26 cellular contexts compared by ENCODE assay signal in genomic region chr17:1843947-1844346, GRCh38.
"Had no signal": no experiment of that assay in that cellular context is flagged by ENCODE, and none has a peak within 500 bp of the region (broad histone marks: within the 10 kb centered on the region; RNA-seq: fewer than 3 reads in every experiment).

No MANE protein-coding gene starts in this region.

- H3K9me3 Mint-ChIP-seq: activated naive CD4-positive, alpha-beta T cell treated with anti-CD3 and anti-CD28 coated beads, Interleukin-2, amount 50 U/mL, for 24 hours; WTC11 had no signal

- H3K9me3 ChIP-seq: SJCRH30 had no signal

- H3K4me1 ChIP-seq: SJCRH30 had no signal

- H3K27me3 Mint-ChIP-seq: activated naive CD4-positive, alpha-beta T cell treated with anti-CD3 and anti-CD28 coated beads, Interleukin-2, amount 50 U/mL, for 24 hours had no signal

- DNase-seq: activated CD4-positive, alpha-beta T cell treated with anti-CD3 and anti-CD28 coated beads for 48 hours; activated CD4-positive, alpha-beta T cell treated with anti-CD3 and anti-CD28 coated beads, Interleukin-2, amount 50 U/mL, for 4 hours; activated CD4-positive, CD25-positive, alpha-beta regulatory T cell treated with anti-CD3 and anti-CD28 coated beads, Interleukin-2, amount 50 U/mL, for 72 hours; activated CD8-positive, alpha-beta memory T cell treated with anti-CD3 and anti-CD28 coated beads, Interleukin-2, amount 50 U/mL, for 48 hours; activated CD8-positive, alpha-beta T cell treated with anti-CD3 and anti-CD28 coated beads, Interleukin-2, amount 10 ng/mL, durations not matched to agents 7 days and 5 days; activated T-cell treated with anti-CD3 and anti-CD28 coated beads, Interleukin-2, amount 50 U/mL, for 1 hour; aorta; Karpas-422; MM.1S; NCI-H1105; NCI-H1436; NCI-H1694 treated with DMSO at 0.1 percent for 48 hours; NCI-H2029 treated with DMSO at 0.1 percent for 48 hours; NCI-H226; NCI-H526; NCI-H774; NK-92 treated with Interleukin-12 subunit alpha and Interleukin-12 subunit beta, amount 100 ng/mL, for 24 hours; OCI-M1; RPMI8226; SJCRH30; SW 1271 had no signal

- H3K27me3 ChIP-seq: SJCRH30 had no signal

- H3K27ac Mint-ChIP-seq: activated CD8-positive, alpha-beta T cell treated with anti-CD3 and anti-CD28 coated beads, Interleukin-2, amount 10 ng/mL, durations not matched to agents 7 days and 5 days; activated naive CD4-positive, alpha-beta T cell treated with anti-CD3 and anti-CD28 coated beads, Interleukin-2, amount 50 U/mL, for 24 hours; WTC11 had no signal

- ATAC-seq: activated CD8-positive, alpha-beta T cell treated with anti-CD3 and anti-CD28 coated beads, Interleukin-2, amount 10 ng/mL, durations not matched to agents 7 days and 5 days; Panc1; Right ventricle myocardium inferior; SK-N-SH treated with all-trans-retinoic acid at 6 μM for 48 hours; WTC11 had no signal

- H3K4me3 ChIP-seq: SJCRH30 had no signal

- H3K27ac ChIP-seq: SJCRH30 had no signal

- H3K4me3 Mint-ChIP-seq: activated CD8-positive, alpha-beta T cell treated with anti-CD3 and anti-CD28 coated beads, Interleukin-2, amount 10 ng/mL, durations not matched to agents 7 days and 5 days; activated naive CD4-positive, alpha-beta T cell treated with anti-CD3 and anti-CD28 coated beads, Interleukin-2, amount 50 U/mL, for 24 hours; WTC11 had no signal

- H3K4me1 Mint-ChIP-seq: WTC11 had no signal
